In the genomic region with DNA sequence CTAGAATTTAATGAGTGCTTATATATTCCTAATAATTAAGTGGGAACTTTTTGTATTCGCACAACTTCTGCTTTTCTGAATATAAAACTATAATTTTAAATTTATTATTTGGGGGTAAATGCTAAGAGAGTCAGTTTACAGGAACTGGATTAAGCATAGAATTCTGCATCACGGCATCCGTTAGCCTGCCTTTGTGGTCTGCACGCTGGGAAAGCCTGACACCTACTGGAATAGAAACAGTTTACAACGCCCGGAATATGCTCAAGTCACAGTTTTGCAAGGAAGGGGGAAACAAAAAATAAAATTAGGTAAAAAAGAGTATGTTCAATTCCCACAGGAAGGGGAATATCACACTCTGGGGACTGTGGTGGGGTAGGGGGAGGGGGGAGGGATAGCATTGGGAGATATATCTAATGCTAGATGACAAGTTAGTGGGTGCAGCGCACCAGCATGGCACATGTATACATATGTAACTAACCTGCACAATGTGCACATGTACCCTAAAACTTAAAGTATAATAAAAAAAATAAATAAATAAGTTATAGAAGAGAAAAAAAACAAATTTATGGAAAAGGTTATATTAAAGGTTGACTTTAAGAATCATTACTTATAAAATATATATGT, we compare ENCODE assay signal across 8 cellular contexts. TPM values are rescaled to one million over a fixed set of nuclear protein-coding genes. Genes with fewer than 3 reads are reported as not detected.
DNase-seq lines count a peak whose midpoint lies in the region; ATAC-seq and FAIRE-seq lines count a peak whose summit lies in the region.
"Not testable (repeated sequence)": the region's sequence is repeated elsewhere in the genome, so short reads cannot be mapped to it uniquely, and the experiment has no call there.

No MANE protein-coding gene starts in this region.

- intact Hi-C loops in activated CD4-positive, alpha-beta T cell treated with anti-CD3 and anti-CD28 coated beads, Interleukin-2, amount 10 ng/mL, durations not matched to agents 24 days and 14 days (cut with micrococcal nuclease) = loop anchor here (1.0 to 10.0 kb wide), 6 partner anchors 245 to 743 kb away; no protein-coding TSS in a partner anchor

- not testable (repeated sequence) for H3K36me3 Mint-ChIP-seq in activated CD4-positive, alpha-beta T cell treated with anti-CD3 and anti-CD28 coated beads, Interleukin-2, amount 10 ng/mL, durations not matched to agents 24 days and 14 days (ENCODE audit: low read depth)

- peak; percentile 5 for FAIRE-seq in colon (lab: Jason Lieb, UNC)

- not testable (repeated sequence) for H3K4me1 Mint-ChIP-seq in activated CD4-positive, alpha-beta T cell treated with anti-CD3 and anti-CD28 coated beads, Interleukin-2, amount 10 ng/mL, durations not matched to agents 24 days and 14 days

- not testable (repeated sequence) for H3K4me3 Mint-ChIP-seq in activated CD4-positive, alpha-beta T cell treated with anti-CD3 and anti-CD28 coated beads, Interleukin-2, amount 10 ng/mL, durations not matched to agents 24 days and 14 days

- DNase-seq in D341Med (ENCODE audit: low spot score) = peak; percentile 72
- peak; percentile 45 for DNase-seq in NCI-H748 (lab: John Stamatoyannopoulos, UW; ENCODE audit: unreplicated experiment)
- peak; percentile 86 for DNase-seq in activated CD4-positive, alpha-beta T cell treated with anti-CD3 and anti-CD28 coated beads, Interleukin-2, amount 10 ng/mL, durations not matched to agents 24 days and 14 days
- DNase-seq in kidney glomerular epithelial cell (lab: John Stamatoyannopoulos, UW) = peak; percentile 46
- peak; percentile 41 for DNase-seq in stimulated activated CD4-positive, alpha-beta T cell treated with anti-CD3 and anti-CD28 coated beads, Interleukin-2, amount 100 ng/mL, for 4 hours (ENCODE audit: low read depth)

- peak; percentile 56 for ATAC-seq in GM21423 (IDR thresholded peaks at IDR 0.05; ENCODE audit: unreplicated experiment)
- peak; percentile 64 for ATAC-seq in HG03565 (IDR thresholded peaks at IDR 0.05; ENCODE audit: unreplicated experiment)

- H3K27ac Mint-ChIP-seq in activated CD4-positive, alpha-beta T cell treated with anti-CD3 and anti-CD28 coated beads, Interleukin-2, amount 10 ng/mL, durations not matched to agents 24 days and 14 days = not testable (repeated sequence)

- peaks cover 18% of the 10 kb centered on the region for H3K27me3 Mint-ChIP-seq in activated CD4-positive, alpha-beta T cell treated with anti-CD3 and anti-CD28 coated beads, Interleukin-2, amount 10 ng/mL, durations not matched to agents 24 days and 14 days

- H3K9me3 Mint-ChIP-seq in activated CD4-positive, alpha-beta T cell treated with anti-CD3 and anti-CD28 coated beads, Interleukin-2, amount 10 ng/mL, durations not matched to agents 24 days and 14 days = not testable (repeated sequence)

RNA-seq across cellular contexts. Expression of gene MMRN1, which starts 7.3 kb away (rescaled TPM):
- total RNA-seq in activated CD4-positive, alpha-beta T cell treated with anti-CD3 and anti-CD28 coated beads, Interleukin-2, amount 10 ng/mL, durations not matched to agents 24 days and 14 days = not detected in 2 replicates

Comparison
In these comparisons a context has a peak if more than half of its experiments do, and no peak if none do; other contexts are left out.
1. Peak in every context shown above with its lines: DNase-seq and ATAC-seq.